In the genomic region with DNA sequence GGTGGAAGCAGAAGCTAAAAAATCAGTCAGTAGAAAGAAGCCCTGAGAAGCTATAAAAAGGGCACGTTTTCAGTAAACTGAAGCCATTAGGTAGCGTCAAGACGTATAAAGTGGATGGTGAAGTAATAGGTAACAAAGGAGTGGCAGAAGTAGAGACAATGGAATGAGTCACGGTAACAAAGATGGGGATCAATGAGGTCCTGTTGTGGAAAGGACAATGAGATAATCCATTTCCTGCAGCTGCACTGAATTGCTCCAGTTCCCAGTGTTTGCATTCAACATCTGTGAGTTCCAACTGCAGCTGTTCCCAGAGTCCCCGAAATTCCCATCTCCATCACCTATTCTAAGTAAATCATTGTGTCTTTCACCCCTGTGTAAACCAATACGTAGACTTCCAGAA, we compare ENCODE assay signal across 19 cellular contexts. TPM values are rescaled to one million over a fixed set of nuclear protein-coding genes. Genes with fewer than 3 reads are reported as not detected.
DNase-seq lines count a peak whose midpoint lies in the region; ATAC-seq, FAIRE-seq and TF ChIP-seq lines count a peak whose summit lies in the region.
"Had no signal": no experiment of that assay in that cellular context is flagged by ENCODE, and none has a peak within 500 bp of the region (broad histone marks: within the 10 kb centered on the region; RNA-seq: fewer than 3 reads in every experiment).

No MANE protein-coding gene starts in this region.

- peak overlapping the region; percentile 86 for H2AFZ ChIP-seq in K562 (ENCODE audit: low read depth, low read length)

- H3K27me3 ChIP-seq in HUES64 (ENCODE audit: insufficient read depth, low read length) (no peaks in the 10 kb centered on the region), K562 (ENCODE audit: control insufficient read depth in 2 of 2, insufficient read depth in 2 of 2, low read length in 2 of 2) (no peaks in the 10 kb centered on the region), A673 (replicated peaks; ENCODE audit: insufficient read depth, low read depth, low read length, poor library complexity) (no peaks in the 10 kb centered on the region)
- H3K27me3 ChIP-seq: pancreas, Peyer's patch, suprapubic skin had no signal

- no peak overlapping the region for H3K9ac ChIP-seq in HUES64 (ENCODE audit: low read depth, low read length)
- 0 out of 4 replicates have a peak overlapping the region, but pooled peaks of 1 of the 2 experiments have one; percentile 13 for H3K9ac ChIP-seq in K562 (ENCODE audit: insufficient read depth in 1 of 2, low read depth in 2 of 2, low read length in 2 of 2)

- H3K36me3 ChIP-seq in HUES64 (ENCODE audit: insufficient read depth, low read length) (no peaks in the 10 kb centered on the region), K562 (ENCODE audit: control insufficient read depth, insufficient read depth, low read length) (no peaks in the 10 kb centered on the region), A673 (ENCODE audit: insufficient read depth, low read length, poor library complexity, severe bottlenecking) (no peaks in the 10 kb centered on the region)
- H3K36me3 ChIP-seq: pancreas, Peyer's patch, suprapubic skin had no signal

- ATAC-seq in K562 (no peak), GM19463 (IDR thresholded peaks at IDR 0.05; ENCODE audit: unreplicated experiment) (no peak), GM21528 (IDR thresholded peaks at IDR 0.05; ENCODE audit: low FRiP score, unreplicated experiment) (no peak)
- ATAC-seq: mucosa of descending colon, pancreas had no signal

- DNase-seq in A172 (ENCODE audit: low spot score) (peak; percentile 38), K562 (ENCODE audit: extremely low read depth in 1 of 4, low spot score in 3 of 4) (no peak), iPS-NIHi11 (ENCODE audit: low spot score) (peak; percentile 19), A673 (ENCODE audit: low spot score) (no peak)
- DNase-seq in central memory CD4-positive, alpha-beta T cell = no peak
- DNase-seq: activated CD4-positive, alpha-beta T cell treated with anti-CD3 and anti-CD28 coated beads, Interleukin-2, amount 10 ng/mL, durations not matched to agents 7 days and 5 days; activated T-cell treated with anti-CD3 and anti-CD28 coated beads, Interleukin-2, amount 50 U/mL, for 48 hours; DMS 273 treated with DMSO at 0.1 percent for 48 hours; foreskin melanocyte; HFFc6; islet precursor cell; mucosa of descending colon; NCI-H446 treated with DMSO at 0.1 percent for 48 hours; pancreas; Peyer's patch had no signal

- in situ Hi-C loops in K562 (cut with MboI) = no loop called here

- TF ChIP-seq CTCF in K562 (IDR thresholded peaks at IDR 0.05 in 2 of 3, conservative IDR thresholded peaks at IDR 0.05 in 1 of 3; ENCODE audit: insufficient read depth in 2 of 3, low read depth in 1 of 3, low read length in 3 of 3) (no peak), A673 (conservative IDR thresholded peaks at IDR 0.05; ENCODE audit: low read depth, low read length) (no peak)

- no peak for TF ChIP-seq POLR2A in K562 (conservative IDR thresholded peaks at IDR 0.05)

- H3K4me1 ChIP-seq in HUES64 (ENCODE audit: insufficient read depth, low read length) = peaks cover 19% of the 10 kb centered on the region
- peaks cover 2 to 26% of the 10 kb centered on the region in 2 experiments; a peak in 4 of 5 replicates for H3K4me1 ChIP-seq in K562 (replicated peaks in 1 of 2; ENCODE audit: control insufficient read depth in 2 of 2, insufficient read depth in 2 of 2, low read length in 2 of 2)
- H3K4me1 ChIP-seq in A673 (ENCODE audit: insufficient read depth, low read length, poor library complexity, severe bottlenecking) = peaks cover 11% of the 10 kb centered on the region
- H3K4me1 ChIP-seq: pancreas had no signal

- WGBS in HUES64 = 63% methylated on average over 6 of the region's 6 CpGs
- WGBS in K562 (ENCODE audit: insufficient coverage, low coverage, missing lambda C conversion rate) = 31% methylated on average over 6 of the region's 6 CpGs

- H3K9me1 ChIP-seq in K562 (ENCODE audit: control insufficient read depth, insufficient read depth, low read length) = no peaks in the 10 kb centered on the region

- TF ChIP-seq RAD21 in K562 (CRISPR knock-in tag; conservative IDR thresholded peaks at IDR 0.05 in 1 of 2, IDR thresholded peaks at IDR 0.05 in 1 of 2) = no peak

- no peak for FAIRE-seq in K562 (lab: Jason Lieb, UNC)
- FAIRE-seq: pancreas had no signal

- peaks cover 1% of the 10 kb centered on the region; the same call in 2 of the 3 replicates for H3K79me2 ChIP-seq in K562 (ENCODE audit: control insufficient read depth, insufficient read depth, low read length)

- POLR2A ChIA-PET in K562 (lab: Yijun Ruan, JAX) = interaction anchor here (0.6 to 0.7 kb wide), 3 partner anchors 26 to 457 kb away, joined by 3 read pairs; no protein-coding TSS in a partner anchor
- POLR2A ChIA-PET in A673 (lab: Charles Lee; ENCODE audit: low non-redundant PET) = interaction anchor here (0.7 kb wide), 1 partner anchor 43 kb away, joined by 3 read pairs; no protein-coding TSS in a partner anchor

- no peak for TF ChIP-seq EP300 in K562 (IDR thresholded peaks at IDR 0.05; ENCODE audit: low read length)

- H3K27ac ChIP-seq in HUES64 (ENCODE audit: low read depth, low read length) (peak overlapping the region; percentile 42; the same call in 1 of the 2 replicates), K562 (ENCODE audit: extremely low read depth, low read depth, low read length) (no peak overlapping the region), A673 (ENCODE audit: low read depth, low read length, poor library complexity, severe bottlenecking) (no peak overlapping the region)
- H3K27ac ChIP-seq: pancreas, Peyer's patch, suprapubic skin had no signal

- intact Hi-C loops in K562 (cut with micrococcal nuclease) = no loop called here
- intact Hi-C loops in A673 (cut with micrococcal nuclease; ENCODE audit: unreplicated experiment) = no loop called here

- H3K4me2 ChIP-seq in K562 (ENCODE audit: insufficient read depth, low read length) = peak overlapping the region; percentile 27; the same call in 1 of the 2 replicates

- no peak overlapping the region for H3K4me3 ChIP-seq in HUES64 (ENCODE audit: low read length)
- no peak overlapping the region for H3K4me3 ChIP-seq in K562
- no peak overlapping the region for H3K4me3 ChIP-seq in A673 (ENCODE audit: low read depth, low read length, poor library complexity, severe bottlenecking)
- H3K4me3 ChIP-seq: mucosa of descending colon, pancreas, Peyer's patch, suprapubic skin had no signal

- H3K9me3 ChIP-seq in HUES64 (ENCODE audit: insufficient read depth, low read depth, low read length) = no peaks in the 10 kb centered on the region
- H3K9me3 ChIP-seq in K562 (replicated peaks; ENCODE audit: control insufficient read depth, insufficient read depth, low read depth, low read length) = no peaks in the 10 kb centered on the region
- H3K9me3 ChIP-seq in A673 (ENCODE audit: low read depth, low read length, poor library complexity, severe bottlenecking) = no peaks in the 10 kb centered on the region
- H3K9me3 ChIP-seq: mucosa of descending colon, pancreas, Peyer's patch, suprapubic skin had no signal

- H4K20me1 ChIP-seq in K562 (replicated peaks; ENCODE audit: control insufficient read depth, insufficient read depth, low read length) = no peaks in the 10 kb centered on the region

- BruUV-seq in K562 (replicated peaks; lab: Mats Ljungman, UMichigan) (no TSS peak), A673 (replicated peaks; lab: Mats Ljungman, UMichigan) (no TSS peak)

- CTCF ChIA-PET in K562 (lab: Yijun Ruan, JAX; ENCODE audit: low intra/inter-chr PET ratio) (no interaction called here), A673 (lab: Charles Lee) (no interaction called here)

TF ChIP-seq in K562, 482 proteins besides CTCF, POLR2A, EP300 and RAD21 (continues in another document):
- TF ChIP-seq FIP1L1 (IDR thresholded peaks at IDR 0.05; ENCODE audit: low read depth, low read length, poor library complexity, severe bottlenecking) = no peak

RNA-seq across cellular contexts. Expression of a gene that starts 4.8 kb away (rescaled TPM):
- 70.2 and 75.6 TPM in 2 replicates for total RNA-seq in A172 (2014; rRNA removed; shearing (Covaris generic))
- 58.5 TPM for polyA plus RNA-seq in HUES64 (2013, experiment 1 of 2)
- polyA plus RNA-seq in HUES64 (2013, experiment 2 of 2) = 58.5 TPM
- 25.8 and 69.5 TPM in 2 replicates for total RNA-seq in K562 (2011; cell fraction: chromatin; rRNA removed; ENCODE audit: low replicate concordance)
- 12.5 and 14.9 TPM in 2 replicates for total RNA-seq in K562 (2011; cell fraction: nucleolus; rRNA removed)
- 25.1 and 44.4 TPM in 2 replicates for total RNA-seq in K562 (2011; cell fraction: nucleoplasm; rRNA removed)
- 18.8 and 24.7 TPM in 2 replicates for total RNA-seq in K562 (2014; rRNA removed)
- 37.0 and 41.1 TPM in 2 replicates for total RNA-seq in K562 (2014; rRNA removed; fragmentation: Illumina TruSeq; extraction: Trizol)
- 26.5 and 38.1 TPM in 2 replicates for total RNA-seq in K562 (2015; rRNA removed; fragmentation: Illumina TruSeq; extraction: Trizol)
- 37.9 and 43.0 TPM in 2 replicates for total RNA-seq in K562 (2021)
- 31.2 and 39.8 TPM in 2 replicates for polyA plus RNA-seq in K562 (2011; rRNA removed)
- polyA plus RNA-seq in K562 (2011; cell fraction: cytosol; rRNA removed) = 7.6 and 15.5 TPM in 2 replicates
- 22.5 and 31.5 TPM in 2 replicates for polyA plus RNA-seq in K562 (2011; cell fraction: nucleus; rRNA removed)
- polyA plus RNA-seq in K562 (2012) = 16.3 and 36.3 TPM in 2 replicates
- 40.4 and 44.7 TPM in 2 replicates for polyA plus RNA-seq in K562 (2014; fragmentation: Illumina TruSeq; extraction: Trizol)
- polyA plus RNA-seq in K562 (2014; fragmentation: Nextera tagmentation; extraction: Ambion mirVana) = 10 to 100 TPM; 11.2 to 16.0 TPM
- polyA plus RNA-seq in K562 (2014; rRNA removed) = 33.3 and 40.6 TPM in 2 replicates
- polyA minus RNA-seq in K562 (2011; rRNA and poly(A)+ RNA removed) = 41.3 and 50.1 TPM in 2 replicates
- polyA minus RNA-seq in K562 (2011; cell fraction: cytosol; rRNA and poly(A)+ RNA removed) = 13.6 and 20.0 TPM in 2 replicates
- polyA minus RNA-seq in K562 (2011; cell fraction: nucleus; rRNA and poly(A)+ RNA removed) = 25.4 and 45.8 TPM in 2 replicates
- 42.0 and 47.9 TPM in 2 replicates for total RNA-seq in A673 (2021)

Comparison
In these comparisons a context has a peak if more than half of its experiments do, and no peak if none do; other contexts are left out.
1. DNase-seq: peak in A172 (single experiment) and iPS-NIHi11 (single experiment); none in K562 (0 of 4), central memory CD4-positive, alpha-beta T cell (single experiment) and A673 (single experiment).